20 cellular contexts compared by ENCODE assay signal in genomic region chr11:94217705-94218104, GRCh38.
"Had no signal": no experiment of that assay in that cellular context is flagged by ENCODE, and none has a peak within 500 bp of the region (broad histone marks: within the 10 kb centered on the region; RNA-seq: fewer than 3 reads in every experiment).

No MANE protein-coding gene starts in this region.

- H3K4me3 ChIP-seq: adrenal gland, body of pancreas, breast epithelium, K562 had no signal

- H3K27me3 ChIP-seq: adrenal gland, body of pancreas, breast epithelium had no signal

- H3K27ac ChIP-seq: adrenal gland, body of pancreas, breast epithelium had no signal

- DNase-seq: activated CD4-positive, alpha-beta T cell treated with anti-CD3 and anti-CD28 coated beads, Interleukin-2, amount 10 ng/mL, durations not matched to agents 24 days and 14 days; activated CD4-positive, alpha-beta T cell treated with anti-CD3 and anti-CD28 coated beads, Interleukin-2, amount 50 U/mL, for 4 hours; activated CD8-positive, alpha-beta T cell treated with anti-CD3 and anti-CD28 coated beads for 36 hours; activated effector memory CD4-positive, alpha-beta T cell treated with anti-CD3 and anti-CD28 coated beads, Interleukin-2, amount 50 U/mL, for 16 hours; activated naive CD4-positive, alpha-beta T cell treated with Interleukin-2 at 50 U/mL for 16 hours; activated T-cell treated with anti-CD3 and anti-CD28 coated beads, Interleukin-2, amount 50 U/mL, for 1 hour; activated T-cell treated with anti-CD3 and anti-CD28 coated beads, Interleukin-2, amount 50 U/mL, for 72 hours; adrenal gland; body of pancreas; NCI-H1105; NCI-H1417 treated with DMSO at 0.1 percent for 48 hours; NCI-H187 treated with DMSO at 0.1 percent for 48 hours; NCI-H2081 treated with DMSO at 0.1 percent for 48 hours; NCI-H226; NCI-H446 treated with DMSO at 0.1 percent for 48 hours; NCI-H524; Right ventricle myocardium superior; T1000 had no signal

- H3K36me3 ChIP-seq: adrenal gland, breast epithelium had no signal

- H3K9me3 ChIP-seq: adrenal gland had no signal

- H3K4me1 ChIP-seq: adrenal gland, body of pancreas, breast epithelium had no signal
